9 cellular contexts compared by ENCODE assay signal in the genomic region with DNA sequence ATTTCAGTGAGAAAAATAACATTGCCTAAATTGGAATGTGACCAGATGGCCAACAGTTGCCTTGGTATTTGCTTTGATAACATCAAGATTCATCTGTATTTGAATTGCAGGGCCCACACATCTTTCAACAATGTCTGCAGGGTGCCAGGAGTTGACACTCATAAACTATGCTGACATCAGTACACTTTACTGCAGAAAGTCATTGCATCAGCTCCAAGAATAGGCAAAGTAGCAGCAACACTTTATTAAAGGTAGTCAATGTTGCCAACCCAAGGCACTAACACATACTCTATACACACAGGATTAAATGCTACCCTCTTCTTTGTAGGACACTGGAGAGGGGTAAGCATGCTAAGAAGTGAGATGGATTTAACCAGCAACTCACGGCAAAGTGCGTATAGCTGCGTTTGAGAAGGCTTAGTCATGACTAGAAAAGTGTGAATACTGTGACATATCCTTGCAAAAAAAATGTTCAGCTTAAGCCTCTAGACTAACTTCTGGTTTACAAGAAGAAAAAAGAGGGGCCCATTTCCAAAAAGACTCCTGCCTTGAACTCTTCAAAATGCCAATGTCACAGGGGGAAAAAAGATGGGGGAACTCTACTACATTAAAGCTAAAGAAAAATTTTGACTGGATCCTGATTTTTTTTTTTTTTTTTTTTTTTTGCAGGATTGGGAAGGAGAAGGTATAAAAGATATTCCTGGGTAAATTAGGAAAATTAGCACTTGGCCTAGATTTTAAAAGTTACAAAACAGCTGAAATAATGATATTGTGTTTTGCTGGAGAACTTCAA. TPM values are rescaled to one million over a fixed set of nuclear protein-coding genes. Genes with fewer than 3 reads are reported as not detected.
DNase-seq lines count a peak whose midpoint lies in the region; ATAC-seq, FAIRE-seq and TF ChIP-seq lines count a peak whose summit lies in the region.
"Had no signal": no experiment of that assay in that cellular context is flagged by ENCODE, and none has a peak within 500 bp of the region (broad histone marks: within the 10 kb centered on the region; RNA-seq: fewer than 3 reads in every experiment).

No MANE protein-coding gene starts in this region.

- H4K20me1 ChIP-seq in GM23338 (replicated peaks; ENCODE audit: insufficient read depth) = 0 out of 2 replicates have a peak, but pooled peaks cover 4% of the 10 kb centered on the region

- TF ChIP-seq CTCF in A549 (IDR thresholded peaks at IDR 0.05) = no peak
- TF ChIP-seq CTCF in GM23338 (conservative IDR thresholded peaks at IDR 0.05; ENCODE audit: low read depth in 2 of 2) = no peak
- no peak for TF ChIP-seq CTCF in WTC11 (IDR thresholded peaks at IDR 0.05)
- TF ChIP-seq CTCF in kidney (IDR thresholded peaks at IDR 0.05; ENCODE audit: borderline replicate concordance, extremely low read depth, insufficient read depth) = no peak

- POLR2A ChIA-PET in A549 (lab: Yijun Ruan, JAX) = interaction anchor here (0.7 to 2.6 kb wide), 2 partner anchors 15 to 26 kb away, joined by 5 to 20 read pairs; no protein-coding TSS in a partner anchor
- POLR2A ChIA-PET in WTC11 (lab: Charles Lee) = interaction anchor here (0.6 kb wide), 1 partner anchor 40 kb away, joined by 3 read pairs; no protein-coding TSS in a partner anchor

- no peak for TF ChIP-seq RAD21 in A549 (conservative IDR thresholded peaks at IDR 0.05 in 1 of 2, IDR thresholded peaks at IDR 0.05 in 1 of 2)

- DNase-seq in A549 (ENCODE audit: low read depth in 1 of 2, low spot score in 1 of 2) (peak in 1 of 2 experiments; percentile 46), GM23338 (ENCODE audit: low spot score) (no peak), WTC11 (ENCODE audit: low spot score) (no peak), hepatic stellate cell (ENCODE audit: low spot score) (peak; percentile 64), NCI-H1417 treated with DMSO at 0.1 percent for 48 hours (lab: John Stamatoyannopoulos, UW) (no peak), COLO668 (lab: John Stamatoyannopoulos, UW; ENCODE audit: unreplicated experiment) (no peak), kidney (no peak)
- DNase-seq in activated naive CD4-positive, alpha-beta T cell treated with Interleukin-2 at 50 U/mL for 16 hours = no peak
- DNase-seq: retina had no signal

- H3K9me3 ChIP-seq in A549 (no peaks in the 10 kb centered on the region), kidney (ENCODE audit: control insufficient read depth in 1 of 2, low read length in 2 of 2) (no peaks in the 10 kb centered on the region)

- H2AFZ ChIP-seq in GM23338 = no peak overlapping the region

- H3K4me1 ChIP-seq in A549 = peaks cover 29% of the 10 kb centered on the region
- H3K4me1 ChIP-seq in GM23338 (ENCODE audit: insufficient read depth) = peaks cover 16% of the 10 kb centered on the region
- peaks cover 3 to 6% of the 10 kb centered on the region in 2 donors for H3K4me1 ChIP-seq in kidney (ENCODE audit: control insufficient read depth in 1 of 2, insufficient read depth in 1 of 2, low read depth in 1 of 2, low read length in 2 of 2)

- 69% methylated on average over 3 of the region's 3 CpGs for WGBS in A549 (ENCODE audit: missing lambda C conversion rate)

- FAIRE-seq in A549 (lab: Jason Lieb, UNC) (no peak), kidney (lab: Jason Lieb, UNC) (no peak)

- H3K27me3 Mint-ChIP-seq in GM23338 (ENCODE audit: insufficient read depth, low read depth, poor library complexity) (peaks cover 9% of the 10 kb centered on the region), WTC11 (ENCODE audit: low read depth) (no peaks in the 10 kb centered on the region)

- H3K4me3 ChIP-seq in A549 (no peak overlapping the region), GM23338 (no peak overlapping the region), kidney (ENCODE audit: low read length in 2 of 2) (no peak overlapping the region)

- peak overlapping the region; percentile 88 for H3K4me3 Mint-ChIP-seq in GM23338
- H3K4me3 Mint-ChIP-seq in WTC11 = peak overlapping the region; percentile 97

- H3K4me2 ChIP-seq in A549 = peak overlapping the region; percentile 76
- 0 out of 2 replicates have a peak overlapping the region, but pooled peaks have one; percentile 20 for H3K4me2 ChIP-seq in GM23338

- ATAC-seq in A549 (no peak), GM23338 (no peak), WTC11 (no peak)

- no peak for TF ChIP-seq POLR2A in A549 (IDR thresholded peaks at IDR 0.05; ENCODE audit: low read length)

- H3K27ac Mint-ChIP-seq in GM23338 = peak overlapping the region; percentile 88
- 0 out of 2 replicates have a peak overlapping the region, but pooled peaks have one; percentile 64 for H3K27ac Mint-ChIP-seq in WTC11

- H3K79me2 ChIP-seq in GM23338 (replicated peaks; ENCODE audit: insufficient read depth) = peaks cover 23% of the 10 kb centered on the region

- H3K9me3 Mint-ChIP-seq in GM23338 (no peaks in the 10 kb centered on the region), WTC11 (no peaks in the 10 kb centered on the region)

- CTCF ChIA-PET in A549 (lab: Yijun Ruan, JAX) = interaction anchor here (0.6 to 2.3 kb wide), 3 partner anchors 19 to 369 kb away, joined by 3 to 8 read pairs (median 8); no protein-coding TSS in a partner anchor
- CTCF ChIA-PET in WTC11 (lab: Charles Lee) = interaction anchor here (0.6 kb wide), 1 partner anchor 113 kb away, joined by 6 read pairs; no protein-coding TSS in a partner anchor

- H3K9ac ChIP-seq in kidney (ENCODE audit: low read length in 2 of 2) = no peak overlapping the region

- TF ChIP-seq EP300 in A549 (IDR thresholded peaks at IDR 0.05) = 0 out of 5 replicates have a peak, but pooled peaks of 1 of the 2 experiments have one; percentile 16

- H3K27me3 ChIP-seq in GM23338 (ENCODE audit: insufficient read depth) = no peaks in the 10 kb centered on the region

- H3K36me3 ChIP-seq in GM23338 (ENCODE audit: insufficient read depth) (no peaks in the 10 kb centered on the region), kidney (ENCODE audit: control insufficient read depth in 1 of 2, insufficient read depth in 2 of 2, low read length in 2 of 2) (no peaks in the 10 kb centered on the region)

- no peaks in the 10 kb centered on the region for H3K9me2 ChIP-seq in GM23338 (ENCODE audit: insufficient read depth)

- intact Hi-C loops in kidney (cut with DNase I) = no loop called here

- 0 out of 3 replicates have a peak, but pooled peaks cover 4% of the 10 kb centered on the region for H3K36me3 Mint-ChIP-seq in GM23338 (ENCODE audit: low read depth)
- H3K36me3 Mint-ChIP-seq in WTC11 = no peaks in the 10 kb centered on the region

- H3K27ac ChIP-seq in A549 (peak overlapping the region; percentile 43 to 59; a peak in 3 of 6 replicates), GM23338 (ENCODE audit: low read depth) (peak overlapping the region; percentile 45; the same call in 1 of the 2 replicates), kidney (ENCODE audit: low read depth in 2 of 2, low read length in 2 of 2) (no peak overlapping the region)

- H3K4me1 Mint-ChIP-seq in GM23338 (peaks cover 23% of the 10 kb centered on the region; the same call in 2 of the 3 replicates), WTC11 (peaks cover 27% of the 10 kb centered on the region)

- H3F3A ChIP-seq in GM23338 (replicated peaks; ENCODE audit: low read depth) = no peaks in the 10 kb centered on the region

TF ChIP-seq in A549, 52 proteins besides CTCF, POLR2A, EP300 and RAD21 (continues in another document):
- no peak for TF ChIP-seq JUN (IDR thresholded peaks at IDR 0.05)
- TF ChIP-seq RCOR1 (IDR thresholded peaks at IDR 0.05; ENCODE audit: low read depth, low read length) = no peak
- TF ChIP-seq HOXB13 (CRISPR knock-in tag; IDR thresholded peaks at IDR 0.05; ENCODE audit: low read depth) = no peak

TF ChIP-seq in GM23338, 12 proteins besides CTCF, POLR2A, EP300 and RAD21 (continues in another document):
- TF ChIP-seq POLR2AphosphoS5 (IDR thresholded peaks at IDR 0.05; ENCODE audit: low read depth) (no peak), NANOG (IDR thresholded peaks at IDR 0.05; ENCODE audit: borderline replicate concordance) (no peak), EZH2phosphoT487 (IDR thresholded peaks at IDR 0.05; ENCODE audit: unreplicated experiment) (no peak)

TF ChIP-seq in WTC11, 78 proteins besides CTCF, POLR2A, EP300 and RAD21 (continues in another document):
- TF ChIP-seq ZNF138 (CRISPR knock-in tag; conservative IDR thresholded peaks at IDR 0.05) = no peak
- TF ChIP-seq ATF1 (CRISPR knock-in tag; IDR thresholded peaks at IDR 0.05) = no peak

RNA-seq across cellular contexts. Expression of a gene that starts 2.2 kb away (rescaled TPM):
- polyA plus RNA-seq in A549 (2011; rRNA removed) = 73.5 and 83.4 TPM in 2 replicates
- 13.0 and 15.9 TPM in 2 replicates for polyA plus RNA-seq in A549 (2012; cell fraction: cytosol; rRNA removed)
- 6.2 and 10.1 TPM in 2 replicates for polyA plus RNA-seq in A549 (2012; cell fraction: nucleus; rRNA removed)
- polyA plus RNA-seq in A549 (2017; fragmentation: RNase III; extraction: RNeasy Plus Mini Kit Qiagen cat#74134 plus additional on column Dnase treatment) = 57.2 to 64.1 TPM (median 59.6 TPM) in 3 replicates
- polyA minus RNA-seq in A549 (2011; rRNA and poly(A)+ RNA removed) = 9.9 and 10.8 TPM in 2 replicates
- total RNA-seq in GM23338 (2014; rRNA removed; shearing (Covaris generic)) = 14.8 and 20.6 TPM in 2 replicates
- 50.6 and 56.5 TPM in 2 replicates for polyA plus RNA-seq in GM23338 (2016; fragmentation: Nextera tagmentation; extraction: Ambion mirVana)
- total RNA-seq in WTC11 (2021) = 19.0 to 26.7 TPM (median 23.3 TPM) in 3 replicates
- 34.8 TPM for total RNA-seq in kidney
- polyA plus RNA-seq in kidney (ENCODE audit: insufficient read depth, low read depth, low replicate concordance) = 36.1 TPM

RNA-seq across cellular contexts. Expression of a gene that starts 2.7 kb away (rescaled TPM):
- 32.1 and 33.1 TPM in 2 replicates for polyA plus RNA-seq in A549 (2011; rRNA removed)
- polyA plus RNA-seq in A549 (2012; cell fraction: cytosol; rRNA removed) = 5.2 and 6.1 TPM in 2 replicates
- 2.2 and 4.8 TPM in 2 replicates for polyA plus RNA-seq in A549 (2012; cell fraction: nucleus; rRNA removed)
- 17.7 to 20.5 TPM (median 20.3 TPM) in 3 replicates for polyA plus RNA-seq in A549 (2017; fragmentation: RNase III; extraction: RNeasy Plus Mini Kit Qiagen cat#74134 plus additional on column Dnase treatment)
- 19.7 and 20.9 TPM in 2 replicates for polyA minus RNA-seq in A549 (2011; rRNA and poly(A)+ RNA removed)
- total RNA-seq in GM23338 (2014; rRNA removed; shearing (Covaris generic)) = 23.3 and 30.6 TPM in 2 replicates
- 29.9 and 33.3 TPM in 2 replicates for polyA plus RNA-seq in GM23338 (2016; fragmentation: Nextera tagmentation; extraction: Ambion mirVana)
- total RNA-seq in WTC11 (2021) = 21.6 to 24.7 TPM (median 23.6 TPM) in 3 replicates
- total RNA-seq in kidney = 66.8 TPM
- 18.0 TPM for polyA plus RNA-seq in kidney (ENCODE audit: insufficient read depth, low read depth, low replicate concordance)

RNA-seq across cellular contexts. Expression of a gene that starts 45.0 kb away (rescaled TPM):
- polyA plus RNA-seq in A549 (2011; rRNA removed) = 41.9 and 71.4 TPM in 2 replicates
- polyA plus RNA-seq in A549 (2012; cell fraction: cytosol; rRNA removed) = 6.5 and 10.0 TPM in 2 replicates
- 3.1 and 6.7 TPM in 2 replicates for polyA plus RNA-seq in A549 (2012; cell fraction: nucleus; rRNA removed)
- 35.7 to 49.7 TPM (median 42.7 TPM) in 3 replicates for polyA plus RNA-seq in A549 (2017; fragmentation: RNase III; extraction: RNeasy Plus Mini Kit Qiagen cat#74134 plus additional on column Dnase treatment)
- 15.0 and 16.3 TPM in 2 replicates for polyA minus RNA-seq in A549 (2011; rRNA and poly(A)+ RNA removed)
- 9.2 and 10.1 TPM in 2 replicates for total RNA-seq in GM23338 (2014; rRNA removed; shearing (Covaris generic))
- polyA plus RNA-seq in GM23338 (2016; fragmentation: Nextera tagmentation; extraction: Ambion mirVana) = 13.7 and 18.0 TPM in 2 replicates
- 27.0 to 32.9 TPM (median 32.7 TPM) in 3 replicates for total RNA-seq in WTC11 (2021)
- total RNA-seq in kidney = 75.9 TPM
- 57.7 TPM for polyA plus RNA-seq in kidney (ENCODE audit: insufficient read depth, low read depth, low replicate concordance)

Comparison
In these comparisons a context has a peak if more than half of its experiments do, and no peak if none do; other contexts are left out.
1. H3K27ac ChIP-seq: peak in A549 (2 of 2) and GM23338 (single experiment); none in kidney (0 of 2).